In the genomic region with DNA sequence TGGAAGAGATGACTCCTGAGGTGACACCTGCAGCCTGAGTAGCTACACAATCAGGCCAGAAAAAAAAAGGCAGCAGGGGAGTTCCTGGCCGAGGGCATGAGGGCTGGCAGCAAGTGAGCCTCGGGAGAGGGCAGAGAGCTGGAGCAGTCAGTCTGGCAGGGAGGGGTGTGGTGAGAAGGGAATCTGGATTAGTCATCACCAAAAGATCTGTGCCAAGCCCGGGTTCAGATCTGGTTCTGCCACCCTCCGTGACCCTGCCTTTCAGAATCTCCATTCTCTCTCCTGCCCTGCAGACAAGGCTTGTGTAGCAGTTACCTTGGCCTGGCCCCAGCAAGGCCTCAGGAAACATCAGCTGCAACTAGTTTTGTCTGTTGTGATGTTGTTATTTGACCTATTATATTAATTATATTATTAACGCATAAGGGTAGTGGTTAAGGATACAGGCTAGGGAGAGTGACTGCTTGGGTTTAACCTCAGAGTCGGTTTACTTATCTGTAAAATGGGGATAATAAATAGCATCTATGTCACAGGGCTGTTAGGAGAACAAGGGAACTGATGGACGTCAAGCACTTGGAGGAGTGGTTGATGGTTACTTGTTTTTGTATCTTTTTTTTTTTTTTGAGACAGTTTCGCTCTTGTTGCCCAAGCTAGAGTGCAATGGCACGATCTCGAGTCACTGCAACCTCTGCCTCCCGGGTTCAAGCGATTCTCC, we compare ENCODE assay signal across 8 cellular contexts. TPM values are rescaled to one million over a fixed set of nuclear protein-coding genes. Genes with fewer than 3 reads are reported as not detected.
DNase-seq lines count a peak whose midpoint lies in the region; ATAC-seq and TF ChIP-seq lines count a peak whose summit lies in the region.

No MANE protein-coding gene starts in this region.

- intact Hi-C loops in colonic mucosa (cut with DNase I): no loop called here

- no peaks in the 10 kb centered on the region for H3K36me3 ChIP-seq in colonic mucosa

- no peak for TF ChIP-seq CTCF in colonic mucosa (IDR thresholded peaks at IDR 0.05)

- no peak overlapping the region for H3K4me3 ChIP-seq in colonic mucosa

- H3K27ac ChIP-seq in colonic mucosa: peak overlapping the region; percentile 68

- H3K4me1 ChIP-seq in colonic mucosa: peaks cover 3% of the 10 kb centered on the region

- H3K27me3 ChIP-seq in colonic mucosa: no peaks in the 10 kb centered on the region

- ATAC-seq in GM19023 (IDR thresholded peaks at IDR 0.05; ENCODE audit: unreplicated experiment) (no peak), HG02610 (IDR thresholded peaks at IDR 0.05; ENCODE audit: unreplicated experiment) (no peak), HG03045 (IDR thresholded peaks at IDR 0.05; ENCODE audit: unreplicated experiment) (no peak)

- H3K9me3 ChIP-seq in colonic mucosa: no peaks in the 10 kb centered on the region

- DNase-seq in EH (ENCODE audit: low read depth): peak; percentile 80
- DNase-seq in NCI-H2196 treated with DMSO at 0.1 percent for 48 hours (lab: John Stamatoyannopoulos, UW; ENCODE audit: unreplicated experiment): peak; percentile 98
- DNase-seq in colonic mucosa: peak; percentile 84
- peak; percentile 91 for DNase-seq in myocyte (ENCODE audit: low read depth)
- DNase-seq in globus pallidus (ENCODE audit: low spot score): no peak

- peak overlapping the region in 1 of 2 donors; percentile 73 for H3K9ac ChIP-seq in colonic mucosa (ENCODE audit: low read depth in 2 of 2, low read length in 2 of 2)

RNA-seq across cellular contexts. Expression of a gene that starts 2.7 kb away (rescaled TPM):
- 100 to 1,000 TPM; 677 to 794 TPM for total RNA-seq in colonic mucosa
- total RNA-seq in myocyte: 375 and 398 TPM in 2 replicates
- 1,175 TPM for polyA plus RNA-seq in myocyte (2012)

RNA-seq across cellular contexts. Expression of a gene that starts 15.1 kb away (rescaled TPM):
- total RNA-seq in colonic mucosa: 10 to 100 TPM in 1 of 2 donors, 1 to 10 TPM in 1; 8.2 to 17.1 TPM
- total RNA-seq in myocyte: not detected in 2 replicates
- 0.26 TPM for polyA plus RNA-seq in myocyte (2012)

RNA-seq across cellular contexts. Expression of a gene that starts 21.9 kb away (rescaled TPM):
- 100 to 1,000 TPM in 1 of 2 donors, 10 to 100 TPM in 1; 82.3 to 115 TPM for total RNA-seq in colonic mucosa
- total RNA-seq in myocyte: 168 and 196 TPM in 2 replicates
- polyA plus RNA-seq in myocyte (2012): 291 TPM

RNA-seq across cellular contexts. Expression of a gene that starts 22.5 kb away (rescaled TPM):
- total RNA-seq in colonic mucosa (10 to 100 TPM; 41.6 to 94.0 TPM), myocyte (71.6 and 72.6 TPM in 2 replicates)
- 129 TPM for polyA plus RNA-seq in myocyte (2012)

RNA-seq across cellular contexts. Expression of a gene that starts 26.2 kb away (rescaled TPM):
- not detected for total RNA-seq in colonic mucosa
- total RNA-seq in myocyte: not detected in 2 replicates
- polyA plus RNA-seq in myocyte (2012): not detected
